ENCODE assay signal across 8 cellular contexts in the genomic region with DNA sequence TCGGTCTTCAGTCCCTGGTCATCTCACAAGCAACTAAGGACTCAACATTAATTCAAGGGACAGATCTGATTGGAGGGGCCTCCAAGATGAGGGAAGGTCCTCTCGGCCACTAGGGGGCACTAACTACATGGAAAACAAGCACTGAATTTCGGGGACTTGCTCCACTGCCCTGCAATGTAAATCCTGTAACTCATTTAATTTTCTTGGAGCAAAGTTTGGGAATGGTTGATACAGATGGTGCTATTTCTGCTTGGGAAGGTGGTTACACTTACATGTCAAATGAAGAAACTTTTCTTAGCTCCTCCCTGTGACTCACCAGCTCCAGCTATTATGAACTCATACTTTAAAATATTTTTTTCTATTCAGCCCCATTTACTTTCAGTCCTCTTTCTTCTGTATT.
DNase-seq lines count a peak whose midpoint lies in the region; ATAC-seq, FAIRE-seq and TF ChIP-seq lines count a peak whose summit lies in the region.

No MANE protein-coding gene starts in this region.

- TF ChIP-seq POLR2A in GM12892 (IDR thresholded peaks at IDR 0.05; ENCODE audit: low read depth, low read length) = no peak

- no peak overlapping the region for H3K4me3 ChIP-seq in WI38 (ENCODE audit: low read depth, low read length)
- H3K4me3 ChIP-seq in choroid plexus epithelial cell (ENCODE audit: low read depth, low read length) = no peak overlapping the region
- no peak overlapping the region for H3K4me3 ChIP-seq in lung

- 10 to 13% methylated on average over 3 of the region's 3 CpGs for WGBS in lung, 2 donors

- TF ChIP-seq CTCF in WI38 (IDR thresholded peaks at IDR 0.05; ENCODE audit: low read depth, low read length) (peak; percentile 81), choroid plexus epithelial cell (conservative IDR thresholded peaks at IDR 0.05; ENCODE audit: low read depth, low read length) (peak; percentile 98), lung (IDR thresholded peaks at IDR 0.05; ENCODE audit: control extremely low read depth, extremely low read depth) (peak; percentile 61)

- H3K27me3 ChIP-seq in lung (ENCODE audit: control insufficient read depth, insufficient read depth) = no peaks in the 10 kb centered on the region

- no peaks in the 10 kb centered on the region for H3K4me1 ChIP-seq in lung (ENCODE audit: control insufficient read depth in 2 of 2, insufficient read depth in 2 of 2, low read length in 2 of 2)

- in situ Hi-C loops in ACHN (cut with HindIII; ENCODE audit: low pct_ligation_motif_present, low pct_unique_long_range_greater_than_20kb, low sequenced_read_pairs) = loop anchor here (25.0 kb wide), 1 partner anchor 203 kb away; no protein-coding TSS in a partner anchor

- peak; percentile 61 for DNase-seq in ACHN
- peak; percentile 22 for DNase-seq in GM12892 (ENCODE audit: insufficient read length)
- DNase-seq in NCI-H2107 (lab: John Stamatoyannopoulos, UW) = peak; percentile 29
- DNase-seq in choroid plexus epithelial cell (ENCODE audit: low read depth) = peak; percentile 91
- DNase-seq in lung (ENCODE audit: low spot score) = peak; percentile 72
- DNase-seq in stimulated activated CD8-positive, alpha-beta memory T cell treated with anti-CD3 and anti-CD28 coated beads, Interleukin-7, amount 100 ng/mL, for 1 hour (ENCODE audit: low read depth in 2 of 2) = peak; percentile 13

- no peak overlapping the region for H3K27ac ChIP-seq in lung (ENCODE audit: low read depth in 1 of 2, low read length in 1 of 2)

- H3K36me3 ChIP-seq in lung (ENCODE audit: control insufficient read depth in 2 of 2, insufficient read depth in 2 of 2, low read length in 2 of 2) = no peaks in the 10 kb centered on the region

- peak; percentile 63 for FAIRE-seq in GM12892 (lab: Jason Lieb, UNC)

- peak; percentile 64 for ATAC-seq in lung (ENCODE audit: insufficient read depth, low FRiP score)
- no peak for ATAC-seq in HG03520 (IDR thresholded peaks at IDR 0.05; ENCODE audit: unreplicated experiment)

- no peaks in the 10 kb centered on the region for H3K9me3 ChIP-seq in lung (ENCODE audit: control insufficient read depth in 2 of 2, insufficient read depth in 1 of 2, low read length in 1 of 2)

Comparison
In these comparisons a context has a peak if more than half of its experiments do, and no peak if none do; other contexts are left out.
1. DNase-seq: peak in every context shown above with its lines; median percentile 91 in choroid plexus epithelial cell; 72 in lung; 61 in ACHN; 29 in NCI-H2107; 22 in GM12892; 13 in stimulated activated CD8-positive, alpha-beta memory T cell treated with anti-CD3 and anti-CD28 coated beads, Interleukin-7, amount 100 ng/mL, for 1 hour.